8 cellular contexts compared by ENCODE assay signal in the genomic region with DNA sequence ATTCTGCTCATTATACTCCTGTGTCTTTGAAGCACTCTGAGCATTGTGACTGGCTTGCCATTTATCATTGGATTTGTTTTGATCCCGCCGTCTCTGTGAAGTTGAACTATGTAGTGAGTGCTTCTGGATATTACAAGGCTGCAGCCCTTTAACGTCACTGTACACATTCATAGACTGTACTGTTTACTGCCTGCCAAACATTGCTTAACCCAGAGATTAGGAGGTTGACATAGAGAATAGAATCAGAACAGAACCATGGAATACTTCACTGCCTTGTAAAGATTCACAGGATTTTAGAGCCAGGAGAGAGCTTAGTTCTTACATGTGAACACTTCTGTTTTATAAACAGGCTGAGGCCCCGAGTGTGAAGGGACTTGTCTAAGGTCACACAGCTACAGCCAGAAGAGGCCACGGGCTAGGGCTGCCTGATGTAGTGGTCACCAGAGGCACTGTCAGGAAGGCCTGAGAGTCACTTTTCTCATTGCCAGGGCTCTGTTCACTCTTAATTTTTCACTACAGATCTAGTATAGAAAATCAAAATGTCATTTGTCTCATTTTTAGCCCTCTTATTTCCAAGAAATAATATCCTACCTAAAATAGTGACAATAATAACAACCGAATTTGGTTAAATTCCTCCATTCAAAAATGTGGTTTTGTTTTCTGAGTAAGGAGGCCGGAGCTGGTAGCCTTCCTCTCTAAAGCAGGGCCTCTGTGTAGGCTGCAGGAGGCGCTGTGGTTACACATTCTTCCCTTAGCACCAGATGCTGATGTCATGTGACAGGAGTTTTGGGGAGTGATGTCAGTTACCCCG.
DNase-seq lines count a peak whose midpoint lies in the region; ATAC-seq lines count a peak whose summit lies in the region.

No MANE protein-coding gene starts in this region.

- peak; percentile 93 for ATAC-seq in left lobe of liver

- DNase-seq in activated gamma-delta T cell treated with Interleukin-2 at 50 U/mL for 16 hours: peak; percentile 11
- no peak for DNase-seq in activated gamma-delta T cell (lab: John Stamatoyannopoulos, UW)
- DNase-seq in HT1080 (ENCODE audit: low read depth): peak; percentile 43
- peak; percentile 4 for DNase-seq in T-helper 22 cell (ENCODE audit: low read depth)
- DNase-seq in central memory CD4-positive, alpha-beta T cell: peak; percentile 23
- DNase-seq in left lobe of liver (ENCODE audit: low spot score): no peak
- DNase-seq in stimulated activated CD4-positive, alpha-beta T cell treated with anti-CD3 and anti-CD28 coated beads, TNF-alpha, amount 100 ng/mL, for 24 hours (ENCODE audit: low read depth in 3 of 3): peak in 2 of 3 experiments; percentile 2 to 35
- DNase-seq in HuH-7 (ENCODE audit: low spot score): no peak

Comparison
In these comparisons a context has a peak if more than half of its experiments do, and no peak if none do; other contexts are left out.
1. DNase-seq: peak in activated gamma-delta T cell treated with Interleukin-2 at 50 U/mL for 16 hours (single experiment), HT1080 (single experiment), T-helper 22 cell (single experiment), central memory CD4-positive, alpha-beta T cell (single experiment) and stimulated activated CD4-positive, alpha-beta T cell treated with anti-CD3 and anti-CD28 coated beads, TNF-alpha, amount 100 ng/mL, for 24 hours (2 of 3); none in activated gamma-delta T cell (single experiment), left lobe of liver (single experiment) and HuH-7 (single experiment).